In the genomic region with DNA sequence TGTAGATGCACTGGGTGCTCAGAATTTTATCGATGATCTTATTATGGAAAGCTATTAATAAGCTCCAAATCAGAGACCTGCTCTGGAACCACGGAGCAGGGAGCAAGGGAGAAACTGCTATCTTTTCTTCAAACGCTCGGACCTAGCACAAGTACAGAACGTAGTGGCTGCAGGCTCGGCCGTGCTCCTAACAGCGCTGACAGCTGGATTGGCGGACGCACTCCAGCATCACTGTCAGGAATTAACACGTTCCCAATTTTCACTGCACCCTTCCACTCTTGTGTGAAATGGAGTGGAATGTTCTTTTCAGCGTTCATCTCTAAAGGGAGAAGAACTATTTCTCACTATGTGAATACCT, we compare ENCODE assay signal across 1 cellular context.
TF ChIP-seq lines count a peak whose summit lies in the region.

No MANE protein-coding gene starts in this region.

TF ChIP-seq in GM23338, 12 proteins besides CTCF, POLR2A, EP300 and RAD21 (continued from another document):
- TF ChIP-seq ZNF462 (CRISPR knock-in tag; IDR thresholded peaks at IDR 0.05) (no peak), REST (IDR thresholded peaks at IDR 0.05; ENCODE audit: unreplicated experiment) (no peak), ETS1 (IDR thresholded peaks at IDR 0.05) (no peak)
